Comparison of ENCODE assay signal across 11 cellular contexts in the genomic region with DNA sequence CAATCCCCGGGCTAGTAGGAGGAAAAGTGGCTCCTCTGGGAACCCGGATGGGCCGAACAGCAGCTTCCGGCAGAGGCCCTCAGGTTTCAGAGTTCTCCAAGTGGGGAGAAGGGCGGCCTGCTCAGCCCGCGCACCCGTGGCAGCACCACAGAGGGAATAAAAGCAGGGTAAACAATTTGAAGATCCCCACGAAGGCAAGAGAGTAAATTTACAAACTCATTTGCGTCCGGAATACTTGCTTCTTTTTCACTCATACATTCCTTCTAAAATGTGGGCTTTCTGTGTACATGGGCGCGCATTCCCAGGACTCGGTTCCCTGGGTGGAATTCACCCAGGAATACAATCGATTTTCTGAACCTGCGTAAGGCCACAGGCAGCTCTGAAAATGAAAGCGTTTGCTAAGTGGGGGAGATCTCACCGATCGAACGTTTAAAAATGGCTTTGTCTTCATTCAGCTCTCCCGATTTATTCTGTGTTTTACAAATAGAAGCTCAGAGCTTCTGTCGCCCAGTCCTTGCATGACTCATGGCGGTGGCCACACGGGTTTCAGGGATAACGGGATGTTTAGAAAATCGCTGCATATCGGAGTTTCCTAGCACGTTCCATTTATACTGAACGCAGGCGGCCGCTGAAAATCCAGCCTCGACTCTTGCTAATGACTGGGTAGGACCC.
DNase-seq lines count a peak whose midpoint lies in the region; ATAC-seq and TF ChIP-seq lines count a peak whose summit lies in the region.
"Had no signal": no experiment of that assay in that cellular context is flagged by ENCODE, and none has a peak within 500 bp of the region (broad histone marks: within the 10 kb centered on the region; RNA-seq: fewer than 3 reads in every experiment).

No MANE protein-coding gene starts in this region.

- no peak overlapping the region for H3K27ac Mint-ChIP-seq in activated CD8-positive, alpha-beta T cell treated with anti-CD3 and anti-CD28 coated beads, Interleukin-2, amount 10 ng/mL, durations not matched to agents 7 days and 5 days
- peak overlapping the region; percentile 22 for H3K27ac Mint-ChIP-seq in glutamatergic neuron (ENCODE audit: unreplicated experiment)

- H3K4me3 ChIP-seq in skeletal muscle cell (ENCODE audit: low read depth, low read length): peak overlapping the region; percentile 31
- H3K4me3 ChIP-seq: lung had no signal

- no peak for ATAC-seq in activated CD8-positive, alpha-beta T cell treated with anti-CD3 and anti-CD28 coated beads, Interleukin-2, amount 10 ng/mL, durations not matched to agents 7 days and 5 days
- no peak for ATAC-seq in HG03520 (IDR thresholded peaks at IDR 0.05; ENCODE audit: unreplicated experiment)

- H3K27me3 Mint-ChIP-seq in activated CD8-positive, alpha-beta T cell treated with anti-CD3 and anti-CD28 coated beads, Interleukin-2, amount 10 ng/mL, durations not matched to agents 7 days and 5 days (ENCODE audit: low read depth): peaks cover 90% of the 10 kb centered on the region
- H3K27me3 Mint-ChIP-seq in glutamatergic neuron (ENCODE audit: unreplicated experiment): peaks cover 48% of the 10 kb centered on the region

- H3K9me3 Mint-ChIP-seq in activated CD8-positive, alpha-beta T cell treated with anti-CD3 and anti-CD28 coated beads, Interleukin-2, amount 10 ng/mL, durations not matched to agents 7 days and 5 days (ENCODE audit: insufficient read depth): no peaks in the 10 kb centered on the region
- peaks cover 4% of the 10 kb centered on the region for H3K9me3 Mint-ChIP-seq in glutamatergic neuron (ENCODE audit: unreplicated experiment)

- DNase-seq in EL: peak; percentile 36
- no peak for DNase-seq in activated CD8-positive, alpha-beta T cell treated with anti-CD3 and anti-CD28 coated beads, Interleukin-2, amount 10 ng/mL, durations not matched to agents 7 days and 5 days
- no peak for DNase-seq in glutamatergic neuron
- DNase-seq in skeletal muscle cell (ENCODE audit: low read depth): no peak
- DNase-seq in DMS153 (lab: John Stamatoyannopoulos, UW): no peak
- no peak for DNase-seq in NCI-H510A treated with DMSO at 0.1 percent for 48 hours (lab: John Stamatoyannopoulos, UW)
- DNase-seq in putamen (ENCODE audit: low spot score): no peak
- DNase-seq: central memory CD4-positive, alpha-beta T cell; T1000 had no signal

- no peak for TF ChIP-seq CTCF in glutamatergic neuron (IDR thresholded peaks at IDR 0.05; ENCODE audit: partially characterized antibody, unreplicated experiment)

- POLR2A ChIA-PET in activated CD8-positive, alpha-beta T cell treated with anti-CD3 and anti-CD28 coated beads, Interleukin-2, amount 10 ng/mL, durations not matched to agents 7 days and 5 days (lab: Charles Lee): interaction anchor here (1.1 to 1.7 kb wide), 2 partner anchors 9 to 22 kb away, joined by 3 to 4 read pairs; no protein-coding TSS in a partner anchor

- CTCF ChIA-PET in activated CD8-positive, alpha-beta T cell treated with anti-CD3 and anti-CD28 coated beads, Interleukin-2, amount 10 ng/mL, durations not matched to agents 7 days and 5 days (lab: Charles Lee): interaction anchor here (0.9 to 2.0 kb wide), 7 partner anchors 9 to 42 kb away, joined by 3 to 8 read pairs (median 3); no protein-coding TSS in a partner anchor

- peak overlapping the region; percentile 77 for H3K4me3 Mint-ChIP-seq in activated CD8-positive, alpha-beta T cell treated with anti-CD3 and anti-CD28 coated beads, Interleukin-2, amount 10 ng/mL, durations not matched to agents 7 days and 5 days
- H3K4me3 Mint-ChIP-seq in glutamatergic neuron (ENCODE audit: unreplicated experiment): peak overlapping the region; percentile 73

- no peaks in the 10 kb centered on the region for H3K36me3 Mint-ChIP-seq in activated CD8-positive, alpha-beta T cell treated with anti-CD3 and anti-CD28 coated beads, Interleukin-2, amount 10 ng/mL, durations not matched to agents 7 days and 5 days (ENCODE audit: low read depth)
- H3K36me3 Mint-ChIP-seq in glutamatergic neuron (ENCODE audit: unreplicated experiment): no peaks in the 10 kb centered on the region

- peaks cover 46% of the 10 kb centered on the region for H3K4me1 Mint-ChIP-seq in activated CD8-positive, alpha-beta T cell treated with anti-CD3 and anti-CD28 coated beads, Interleukin-2, amount 10 ng/mL, durations not matched to agents 7 days and 5 days (ENCODE audit: low read depth)
- peaks cover 13% of the 10 kb centered on the region for H3K4me1 Mint-ChIP-seq in glutamatergic neuron (ENCODE audit: low read depth, unreplicated experiment)
